In genomic region chr3:168653255-168653654, GRCh38 we compare ENCODE assay signal across 18 cellular contexts.
DNase-seq lines count a peak whose midpoint lies in the region; ATAC-seq and TF ChIP-seq lines count a peak whose summit lies in the region.
"Had no signal": no experiment of that assay in that cellular context is flagged by ENCODE, and none has a peak within 500 bp of the region (broad histone marks: within the 10 kb centered on the region; RNA-seq: fewer than 3 reads in every experiment).

No MANE protein-coding gene starts in this region.

- H3K4me3 Mint-ChIP-seq in H9 (no peak overlapping the region), WTC11 (no peak overlapping the region), neural progenitor cell (no peak overlapping the region)
- H3K4me3 Mint-ChIP-seq: CD4-positive, alpha-beta memory T cell had no signal

- H3K9ac ChIP-seq in H9 (ENCODE audit: extremely low read depth, insufficient read length, low read length) (no peak overlapping the region), neural progenitor cell (no peak overlapping the region)

- no peak overlapping the region for H3T11ph ChIP-seq in H9 (ENCODE audit: low read length)

- H3K9me3 ChIP-seq in H9 (ENCODE audit: control insufficient read depth, low read depth, low read length) (no peaks in the 10 kb centered on the region), neural progenitor cell (ENCODE audit: low read depth) (no peaks in the 10 kb centered on the region), HAP-1 (no peaks in the 10 kb centered on the region)

- H3K27me3 Mint-ChIP-seq in H9 (ENCODE audit: low read depth) (no peaks in the 10 kb centered on the region), WTC11 (ENCODE audit: low read depth) (no peaks in the 10 kb centered on the region), neural progenitor cell (ENCODE audit: insufficient read depth, low read depth) (no peaks in the 10 kb centered on the region)
- H3K27me3 Mint-ChIP-seq: CD4-positive, alpha-beta memory T cell had no signal

- H4K8ac ChIP-seq in H9 (replicated peaks; ENCODE audit: insufficient read length, low read depth, low read length) = no peak overlapping the region

- H2BK5ac ChIP-seq in H9 (ENCODE audit: insufficient read length, low read length) = no peak overlapping the region

- ATAC-seq in WTC11 = peak; percentile 74
- ATAC-seq: GM12878, HCT116 had no signal

- no peak overlapping the region for H3K4me2 ChIP-seq in H9 (ENCODE audit: insufficient read depth, insufficient read length, low read length)
- no peak overlapping the region for H3K4me2 ChIP-seq in neural progenitor cell

- H2BK20ac ChIP-seq in H9 (ENCODE audit: low read depth, low read length, poor library complexity, severe bottlenecking) = peak overlapping the region; percentile 75

- H3K23ac ChIP-seq in H9 (ENCODE audit: insufficient read length, low read depth, low read length) = no peak overlapping the region

- no peak overlapping the region for H2BK12ac ChIP-seq in H9 (ENCODE audit: insufficient read length, low read depth, low read length)

- no peak overlapping the region for H3K27ac ChIP-seq in H9 (ENCODE audit: insufficient read length, low read depth, low read length)
- no peak overlapping the region for H3K27ac ChIP-seq in neural progenitor cell
- H3K27ac ChIP-seq in substantia nigra (ENCODE audit: low read depth, low read length, poor library complexity, severe bottlenecking) = no peak overlapping the region

- H3K4me1 ChIP-seq in H9 (ENCODE audit: insufficient read depth, low read length) (no peaks in the 10 kb centered on the region; the same call in 1 of the 2 replicates), neural progenitor cell (peaks cover 5% of the 10 kb centered on the region), HAP-1 (peaks cover 13% of the 10 kb centered on the region)

- H3K56ac ChIP-seq in H9 (ENCODE audit: insufficient read length, low read depth, low read length) = no peak overlapping the region

- H3K79me2 ChIP-seq in H9 (ENCODE audit: insufficient read depth, low read length) (no peaks in the 10 kb centered on the region), neural progenitor cell (ENCODE audit: low read depth) (no peaks in the 10 kb centered on the region)

- no peak overlapping the region for H2BK120ac ChIP-seq in H9 (ENCODE audit: low read depth, low read length, poor library complexity, severe bottlenecking)

- no peaks in the 10 kb centered on the region for H3K36me3 ChIP-seq in neural progenitor cell
- H3K36me3 ChIP-seq in HAP-1 (replicated peaks) = no peaks in the 10 kb centered on the region

- H3K27me3 ChIP-seq in H9 (ENCODE audit: insufficient read depth, low read length) (no peaks in the 10 kb centered on the region), neural progenitor cell (no peaks in the 10 kb centered on the region), HAP-1 (ENCODE audit: low read depth) (no peaks in the 10 kb centered on the region)

- peaks cover 3 to 9% of the 10 kb centered on the region in 2 experiments; a peak in 1 of 5 replicates for H3K9me3 Mint-ChIP-seq in H9
- peaks cover 7% of the 10 kb centered on the region for H3K9me3 Mint-ChIP-seq in WTC11
- H3K9me3 Mint-ChIP-seq in neural progenitor cell = peaks cover 2% of the 10 kb centered on the region

- no CpG with 5 or more reads among the region's 1 CpG for WGBS in H9 (ENCODE audit: extremely low coverage, insufficient read length, low lambda C conversion rate)

- H3K4me1 Mint-ChIP-seq in H9 (peaks cover 29 to 31% of the 10 kb centered on the region in 2 experiments), WTC11 (peaks cover 17% of the 10 kb centered on the region), neural progenitor cell (peaks cover 4% of the 10 kb centered on the region)
- H3K4me1 Mint-ChIP-seq: CD4-positive, alpha-beta memory T cell had no signal

- peak overlapping the region in 1 of 3 experiments; percentile 88; a peak in 3 of 7 replicates for H3K27ac Mint-ChIP-seq in H9
- H3K27ac Mint-ChIP-seq in WTC11 = no peak overlapping the region
- H3K27ac Mint-ChIP-seq in neural progenitor cell = no peak overlapping the region
- H3K27ac Mint-ChIP-seq: CD4-positive, alpha-beta memory T cell had no signal

- no peak overlapping the region for H3K4me3 ChIP-seq in neural progenitor cell
- no peak overlapping the region for H3K4me3 ChIP-seq in HAP-1
- H3K4me3 ChIP-seq: GM12878 had no signal

- H4K20me1 ChIP-seq in H9 (ENCODE audit: control insufficient read depth, insufficient read depth, insufficient read length) = no peaks in the 10 kb centered on the region
- no peaks in the 10 kb centered on the region for H4K20me1 ChIP-seq in neural progenitor cell (ENCODE audit: low read depth)

- H3K14ac ChIP-seq in H9 (ENCODE audit: insufficient read depth, low read length) = no peak overlapping the region

- DNase-seq in H9 (no peak), WTC11 (ENCODE audit: low spot score) (no peak), iPS-NIHi11 (ENCODE audit: low spot score) (peak; percentile 28), neural progenitor cell (ENCODE audit: low spot score) (peak; percentile 54), NCI-H1930 (lab: John Stamatoyannopoulos, UW) (no peak), NCI-H128 (lab: John Stamatoyannopoulos, UW; ENCODE audit: unreplicated experiment) (no peak), HAP-1 (ENCODE audit: low spot score in 2 of 2) (no peak), substantia nigra (lab: John Stamatoyannopoulos, UW) (no peak)
- DNase-seq: C1 segment of cervical spinal cord; Calu3; CD4-positive, alpha-beta memory T cell; COR-L47; DMS153; DND-41; GDM1; GOT3 had no signal

- no peak overlapping the region for H2AK5ac ChIP-seq in H9 (ENCODE audit: insufficient read length, low read length)

- no peak overlapping the region for H3K18ac ChIP-seq in H9 (ENCODE audit: insufficient read length, low read depth, low read length)

- POLR2A ChIA-PET in WTC11 (lab: Charles Lee) = no interaction called here

- no peak overlapping the region for H4K91ac ChIP-seq in H9 (ENCODE audit: insufficient read length, low read depth, low read length)

- H4K5ac ChIP-seq in H9 (ENCODE audit: insufficient read length, low read depth, low read length) = no peak overlapping the region

- in situ Hi-C loops in HAP-1 (cut with MboI; ENCODE audit: low sequenced_read_pairs) = no loop called here

- H2BK15ac ChIP-seq in H9 (ENCODE audit: low read depth, low read length) = no peak overlapping the region

- TF ChIP-seq CTCF in H9 (conservative IDR thresholded peaks at IDR 0.05) = no peak
- TF ChIP-seq CTCF in WTC11 (IDR thresholded peaks at IDR 0.05) = no peak
- no peak for TF ChIP-seq CTCF in neural progenitor cell (IDR thresholded peaks at IDR 0.05)

- H3K79me1 ChIP-seq in H9 (ENCODE audit: insufficient read depth, low read depth, low read length, poor library complexity, severe bottlenecking) = no peaks in the 10 kb centered on the region

- no peaks in the 10 kb centered on the region for H3K23me2 ChIP-seq in H9 (ENCODE audit: insufficient read length, low read depth, low read length, poor library complexity, severe bottlenecking)

- peaks cover 2 to 8% (median 5%) of the 10 kb centered on the region in 3 experiments; a peak in 5 of 7 replicates for H3K36me3 Mint-ChIP-seq in H9 (ENCODE audit: insufficient read depth in 1 of 3, low read depth in 3 of 3)
- H3K36me3 Mint-ChIP-seq in WTC11 = peaks cover 8% of the 10 kb centered on the region; the same call in 1 of the 2 replicates
- H3K36me3 Mint-ChIP-seq in neural progenitor cell = peaks cover 4% of the 10 kb centered on the region
- H3K36me3 Mint-ChIP-seq: CD4-positive, alpha-beta memory T cell had no signal

- H2AFZ ChIP-seq in H9 (ENCODE audit: low read length) (peak overlapping the region; percentile 56), neural progenitor cell (replicated peaks) (no peak overlapping the region)

- H3F3A ChIP-seq in neural progenitor cell (ENCODE audit: low read depth) = peaks cover 3% of the 10 kb centered on the region

- H3K4ac ChIP-seq in H9 (ENCODE audit: low read depth, low read length) = no peak overlapping the region

- CTCF ChIA-PET in WTC11 (lab: Charles Lee) = interaction anchor here (0.8 to 1.3 kb wide), 5 partner anchors 28 to 442 kb away, joined by 3 to 8 read pairs (median 4); no protein-coding TSS in a partner anchor

TF ChIP-seq in WTC11, 78 proteins besides CTCF, POLR2A, EP300 and RAD21 (continues in another document):
- TF ChIP-seq TEAD4 (CRISPR knock-in tag; IDR thresholded peaks at IDR 0.05) (no peak), ZNF263 (CRISPR knock-in tag; IDR thresholded peaks at IDR 0.05; ENCODE audit: low read depth) (no peak), IRF1 (CRISPR knock-in tag; IDR thresholded peaks at IDR 0.05) (no peak), MAX (CRISPR knock-in tag; IDR thresholded peaks at IDR 0.05) (no peak), USF2 (CRISPR knock-in tag; IDR thresholded peaks at IDR 0.05) (no peak), CREM (CRISPR knock-in tag; IDR thresholded peaks at IDR 0.05) (no peak), FOXJ3 (CRISPR knock-in tag; IDR thresholded peaks at IDR 0.05; ENCODE audit: borderline replicate concordance) (no peak), USF1 (CRISPR knock-in tag; IDR thresholded peaks at IDR 0.05) (no peak)

Comparison
In these comparisons a context has a peak if more than half of its experiments do, and no peak if none do; other contexts are left out.
1. DNase-seq: peak in iPS-NIHi11 (single experiment) and neural progenitor cell (single experiment); none in H9 (single experiment), WTC11 (single experiment), NCI-H1930 (0 of 2), NCI-H128 (single experiment), HAP-1 (0 of 2) and substantia nigra (0 of 49).